ENCODE assay signal across 17 cellular contexts in genomic region chr6:91020741-91021140, GRCh38.
DNase-seq lines count a peak whose midpoint lies in the region; ATAC-seq and TF ChIP-seq lines count a peak whose summit lies in the region.
"Had no signal": no experiment of that assay in that cellular context is flagged by ENCODE, and none has a peak within 500 bp of the region (broad histone marks: within the 10 kb centered on the region; RNA-seq: fewer than 3 reads in every experiment).

No MANE protein-coding gene starts in this region.

- DNase-seq in GM10248 (ENCODE audit: extremely low spot score): peak; percentile 39
- no peak for DNase-seq in G401 (ENCODE audit: low spot score)
- DNase-seq in coronary artery (ENCODE audit: low spot score): no peak
- no peak for DNase-seq in right cardiac atrium
- DNase-seq in Kasumi-1 (lab: John Stamatoyannopoulos, UW): no peak
- DNase-seq: activated CD4-positive, alpha-beta T cell treated with anti-CD3 and anti-CD28 coated beads for 4 hours; erythroblast; head of caudate nucleus; KBM-7; mucosa of descending colon; NCI-H1694; RPMI8226; stimulated activated CD4-positive, alpha-beta T cell treated with anti-CD3 and anti-CD28 coated beads, Interleukin-12 subunit alpha, Interleukin-12 subunit beta, amount 100 ng/mL, for 4 hours had no signal

- H3K4me3 ChIP-seq in coronary artery (no peak overlapping the region), right cardiac atrium (ENCODE audit: low read length) (no peak overlapping the region)
- H3K4me3 ChIP-seq: A549, mucosa of descending colon had no signal

- POLR2A ChIA-PET in GM10248 (lab: Yijun Ruan, JAX): no interaction called here

- H3K9me3 ChIP-seq in right cardiac atrium (ENCODE audit: control insufficient read depth, low read length): no peaks in the 10 kb centered on the region
- H3K9me3 ChIP-seq: A549, mucosa of descending colon had no signal

- peak; percentile 73 for ATAC-seq in GM18909 (IDR thresholded peaks at IDR 0.05; ENCODE audit: poor library complexity, unreplicated experiment)
- peak; percentile 73 for ATAC-seq in GM21825 (IDR thresholded peaks at IDR 0.05; ENCODE audit: unreplicated experiment)
- peak; percentile 61 for ATAC-seq in HG03280 (IDR thresholded peaks at IDR 0.05; ENCODE audit: unreplicated experiment)
- ATAC-seq in right cardiac atrium: no peak
- ATAC-seq: A549, mucosa of descending colon had no signal

- no peaks in the 10 kb centered on the region for H3K27me3 ChIP-seq in right cardiac atrium (ENCODE audit: control insufficient read depth, insufficient read depth)

- H3K4me1 ChIP-seq in right cardiac atrium (ENCODE audit: control insufficient read depth, insufficient read depth, low read length): no peaks in the 10 kb centered on the region
- H3K4me1 ChIP-seq: A549 had no signal

- intact Hi-C loops in right cardiac atrium (cut with DNase I): no loop called here

- TF ChIP-seq CTCF in GM10248 (IDR thresholded peaks at IDR 0.05; ENCODE audit: control extremely low read depth, extremely low read depth, low read depth, missing control alignments) (no peak), coronary artery (IDR thresholded peaks at IDR 0.05) (no peak)

- CTCF ChIA-PET in GM10248 (lab: Yijun Ruan, JAX): interaction anchor here (1.2 kb wide), 1 partner anchor 11 kb away, joined by 3 read pairs; no protein-coding TSS in a partner anchor

- in situ Hi-C loops in G401 (cut with HindIII; ENCODE audit: low sequenced_read_pairs): no loop called here

- WGBS in right cardiac atrium: 41% methylated on average over 1 of the region's 1 CpG

- H3K27ac ChIP-seq in coronary artery (no peak overlapping the region), right cardiac atrium (ENCODE audit: low read length) (no peak overlapping the region)
- H3K27ac ChIP-seq: A549 had no signal

Comparison
In these comparisons a context has a peak if more than half of its experiments do, and no peak if none do; other contexts are left out.
1. ATAC-seq: peak in GM18909 (single experiment), GM21825 (single experiment) and HG03280 (single experiment); none in right cardiac atrium (0 of 2).